ENCODE assay signal across 23 cellular contexts in the genomic region with DNA sequence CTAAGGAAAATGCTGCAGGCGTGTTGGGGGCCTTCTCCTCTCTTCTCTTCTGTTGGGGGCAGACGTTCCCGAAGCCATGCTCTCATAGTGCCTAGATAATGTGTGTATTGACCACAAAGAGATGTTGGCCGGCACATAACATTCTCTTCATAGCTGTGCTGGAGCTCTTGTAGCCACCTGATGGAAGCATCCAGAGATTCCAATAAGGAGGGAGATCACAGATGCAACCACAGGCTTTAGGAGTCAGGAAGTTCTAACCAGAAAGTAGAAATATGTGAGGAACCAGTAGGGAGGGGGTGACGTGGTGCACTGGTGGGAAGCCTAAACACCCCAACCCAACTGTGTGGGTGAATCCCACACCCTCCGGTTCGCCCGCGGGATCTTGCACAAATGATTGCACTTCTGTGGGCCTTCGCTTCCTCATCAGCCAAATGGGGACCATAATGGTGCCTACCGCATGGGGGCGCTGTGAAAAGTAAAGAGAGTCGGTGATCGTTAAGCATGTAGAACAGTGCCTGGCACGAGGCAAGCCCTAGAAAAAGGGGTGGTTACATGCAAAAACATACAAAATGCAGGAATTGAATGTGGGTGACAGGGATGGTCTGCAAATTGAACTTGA.
DNase-seq lines count a peak whose midpoint lies in the region; ATAC-seq and TF ChIP-seq lines count a peak whose summit lies in the region.
"Had no signal": no experiment of that assay in that cellular context is flagged by ENCODE, and none has a peak within 500 bp of the region (broad histone marks: within the 10 kb centered on the region; RNA-seq: fewer than 3 reads in every experiment).

No MANE protein-coding gene starts in this region.

- H2AFZ ChIP-seq in GM23338: no peak overlapping the region

- no peaks in the 10 kb centered on the region for H3K36me3 ChIP-seq in GM23338 (ENCODE audit: insufficient read depth)
- no peaks in the 10 kb centered on the region for H3K36me3 ChIP-seq in WERI-Rb-1
- no peaks in the 10 kb centered on the region for H3K36me3 ChIP-seq in uterus
- H3K36me3 ChIP-seq: suprapubic skin had no signal

- H3K9me3 ChIP-seq in WERI-Rb-1 (ENCODE audit: severe bottlenecking) (no peaks in the 10 kb centered on the region), uterus (no peaks in the 10 kb centered on the region)
- H3K9me3 ChIP-seq: heart right ventricle, suprapubic skin, vagina had no signal

- peaks cover 5% of the 10 kb centered on the region; the same call in 1 of the 2 replicates for H3K9me2 ChIP-seq in GM23338 (ENCODE audit: insufficient read depth)

- no peaks in the 10 kb centered on the region for H4K20me1 ChIP-seq in GM23338 (replicated peaks; ENCODE audit: insufficient read depth)

- H3K4me3 Mint-ChIP-seq in CD14-positive monocyte (no peak overlapping the region), GM23338 (no peak overlapping the region)
- H3K4me3 Mint-ChIP-seq in activated naive CD8-positive, alpha-beta T cell treated with anti-CD3 and anti-CD28 coated beads, Interleukin-2, amount 50 U/mL, for 24 hours: no peak overlapping the region
- H3K4me3 Mint-ChIP-seq: CD4-positive, alpha-beta memory T cell; immature natural killer cell; natural killer cell treated with Interleukin-12 subunit alpha and Interleukin-12 subunit beta and Interleukin-15 and Interleukin-18, amount 100 ng/mL, for 72 hours had no signal

- no peaks in the 10 kb centered on the region for H3K4me1 ChIP-seq in GM23338 (ENCODE audit: insufficient read depth)
- H3K4me1 ChIP-seq in uterus: no peaks in the 10 kb centered on the region
- H3K4me1 ChIP-seq: suprapubic skin had no signal

- H3K79me2 ChIP-seq in GM23338 (replicated peaks; ENCODE audit: insufficient read depth): no peaks in the 10 kb centered on the region

- H3K27me3 Mint-ChIP-seq in CD14-positive monocyte (ENCODE audit: low read depth in 3 of 3) (peaks cover 3 to 6% (median 4%) of the 10 kb centered on the region in 3 donors), GM23338 (ENCODE audit: insufficient read depth, low read depth, poor library complexity) (peaks cover 3% of the 10 kb centered on the region)
- H3K27me3 Mint-ChIP-seq in activated naive CD8-positive, alpha-beta T cell treated with anti-CD3 and anti-CD28 coated beads, Interleukin-2, amount 50 U/mL, for 24 hours: peaks cover 4% of the 10 kb centered on the region

- H3K27ac ChIP-seq in GM23338 (ENCODE audit: low read depth) (no peak overlapping the region), WERI-Rb-1 (no peak overlapping the region), uterus (no peak overlapping the region)
- H3K27ac ChIP-seq: heart right ventricle, suprapubic skin, vagina had no signal

- no peak for TF ChIP-seq POLR2A in uterus (IDR thresholded peaks at IDR 0.05)

- H3K4me3 ChIP-seq in GM23338 (no peak overlapping the region), WERI-Rb-1 (ENCODE audit: low read depth, low read length) (no peak overlapping the region), uterus (no peak overlapping the region)
- H3K4me3 ChIP-seq: cardiac muscle cell, GM12878, heart right ventricle, suprapubic skin, vagina had no signal

- H3K27ac Mint-ChIP-seq in CD14-positive monocyte (peak overlapping the region in 1 of 7 donors; percentile 27), GM23338 (no peak overlapping the region)
- no peak overlapping the region for H3K27ac Mint-ChIP-seq in activated naive CD8-positive, alpha-beta T cell treated with anti-CD3 and anti-CD28 coated beads, Interleukin-2, amount 50 U/mL, for 24 hours
- H3K27ac Mint-ChIP-seq: CD4-positive, alpha-beta memory T cell; immature natural killer cell; natural killer cell treated with Interleukin-12 subunit alpha and Interleukin-12 subunit beta and Interleukin-15 and Interleukin-18, amount 100 ng/mL, for 72 hours had no signal

- intact Hi-C loops in CD14-positive monocyte (cut with micrococcal nuclease) (no loop called here), uterus (cut with DNase I; ENCODE audit: low total_unique reads) (no loop called here)

- DNase-seq in CD14-positive monocyte (ENCODE audit: low spot score): no peak
- DNase-seq in GM23338 (ENCODE audit: low spot score): peak; percentile 61
- no peak for DNase-seq in WERI-Rb-1
- DNase-seq in myocyte (ENCODE audit: low read depth): peak; percentile 20
- no peak for DNase-seq in activated naive CD8-positive, alpha-beta T cell treated with anti-CD3 and anti-CD28 coated beads, Interleukin-2, amount 50 U/mL, for 24 hours
- no peak for DNase-seq in mucosa of gallbladder (ENCODE audit: low spot score)
- no peak for DNase-seq in uterus
- DNase-seq in effector CD4-positive, alpha-beta T cell: no peak
- DNase-seq: activated T-cell treated with anti-CD3 and anti-CD28 coated beads, Interleukin-2, amount 50 U/mL, for 1 hour; amniotic stem cell; CD4-positive, alpha-beta memory T cell; DMS 273 treated with DMSO at 0.1 percent for 48 hours; heart right ventricle; immature natural killer cell; NCI-H2081 treated with DMSO at 0.1 percent for 48 hours; NCI-H524 had no signal

- H3F3A ChIP-seq in GM23338 (replicated peaks; ENCODE audit: low read depth): no peaks in the 10 kb centered on the region

- H3K4me1 Mint-ChIP-seq in CD14-positive monocyte: peaks cover 3% of the 10 kb centered on the region
- peaks cover 11% of the 10 kb centered on the region for H3K4me1 Mint-ChIP-seq in GM23338
- H3K4me1 Mint-ChIP-seq in activated naive CD8-positive, alpha-beta T cell treated with anti-CD3 and anti-CD28 coated beads, Interleukin-2, amount 50 U/mL, for 24 hours: no peaks in the 10 kb centered on the region
- H3K4me1 Mint-ChIP-seq: CD4-positive, alpha-beta memory T cell; immature natural killer cell had no signal

- no peaks in the 10 kb centered on the region for H3K36me3 Mint-ChIP-seq in CD14-positive monocyte
- no peaks in the 10 kb centered on the region for H3K36me3 Mint-ChIP-seq in GM23338 (ENCODE audit: low read depth)
- no peaks in the 10 kb centered on the region for H3K36me3 Mint-ChIP-seq in activated naive CD8-positive, alpha-beta T cell treated with anti-CD3 and anti-CD28 coated beads, Interleukin-2, amount 50 U/mL, for 24 hours (ENCODE audit: low read depth)
- H3K36me3 Mint-ChIP-seq: CD4-positive, alpha-beta memory T cell; immature natural killer cell; natural killer cell treated with Interleukin-12 subunit alpha and Interleukin-12 subunit beta and Interleukin-15 and Interleukin-18, amount 100 ng/mL, for 72 hours had no signal

- no peaks in the 10 kb centered on the region for H3K9me3 Mint-ChIP-seq in CD14-positive monocyte
- no peaks in the 10 kb centered on the region for H3K9me3 Mint-ChIP-seq in GM23338
- no peaks in the 10 kb centered on the region for H3K9me3 Mint-ChIP-seq in activated naive CD8-positive, alpha-beta T cell treated with anti-CD3 and anti-CD28 coated beads, Interleukin-2, amount 50 U/mL, for 24 hours
- H3K9me3 Mint-ChIP-seq: natural killer cell treated with Interleukin-12 subunit alpha and Interleukin-12 subunit beta and Interleukin-15 and Interleukin-18, amount 100 ng/mL, for 72 hours had no signal

- no peak for ATAC-seq in GM23338
- ATAC-seq in activated naive CD8-positive, alpha-beta T cell treated with anti-CD3 and anti-CD28 coated beads, Interleukin-2, amount 50 U/mL, for 24 hours: no peak
- ATAC-seq: activated CD4-positive, CD25-positive, alpha-beta regulatory T cell treated with anti-CD3 and anti-CD28 coated beads, Interleukin-2, amount 50 U/mL, for 24 hours; GM12878; heart right ventricle; left lobe of liver; natural killer cell treated with Interleukin-12 subunit alpha and Interleukin-12 subunit beta and Interleukin-15 and Interleukin-18, amount 100 ng/mL, for 72 hours had no signal

- H3K27me3 ChIP-seq in GM23338 (ENCODE audit: insufficient read depth): no peaks in the 10 kb centered on the region
- H3K27me3 ChIP-seq in WERI-Rb-1 (ENCODE audit: insufficient read depth, low read depth, severe bottlenecking): no peaks in the 10 kb centered on the region
- no peaks in the 10 kb centered on the region for H3K27me3 ChIP-seq in uterus
- H3K27me3 ChIP-seq: cardiac muscle cell, heart right ventricle, suprapubic skin, vagina had no signal

- TF ChIP-seq CTCF in CD14-positive monocyte (IDR thresholded peaks at IDR 0.05) (peak; percentile 15), GM23338 (conservative IDR thresholded peaks at IDR 0.05; ENCODE audit: low read depth in 2 of 2) (peak; percentile 70 to 71), WERI-Rb-1 (IDR thresholded peaks at IDR 0.05; ENCODE audit: low read depth, low read length) (0 out of 2 replicates have a peak, but pooled peaks have one; percentile 2), uterus (IDR thresholded peaks at IDR 0.05) (no peak)

- H3K4me2 ChIP-seq in GM23338: no peak overlapping the region

TF ChIP-seq in GM23338, 12 proteins besides CTCF, POLR2A, EP300 and RAD21:
- TF ChIP-seq STAT1 (IDR thresholded peaks at IDR 0.05; ENCODE audit: unreplicated experiment) (no peak), NANOG (IDR thresholded peaks at IDR 0.05; ENCODE audit: borderline replicate concordance) (no peak)
- TF ChIP-seq, protein P1, sequence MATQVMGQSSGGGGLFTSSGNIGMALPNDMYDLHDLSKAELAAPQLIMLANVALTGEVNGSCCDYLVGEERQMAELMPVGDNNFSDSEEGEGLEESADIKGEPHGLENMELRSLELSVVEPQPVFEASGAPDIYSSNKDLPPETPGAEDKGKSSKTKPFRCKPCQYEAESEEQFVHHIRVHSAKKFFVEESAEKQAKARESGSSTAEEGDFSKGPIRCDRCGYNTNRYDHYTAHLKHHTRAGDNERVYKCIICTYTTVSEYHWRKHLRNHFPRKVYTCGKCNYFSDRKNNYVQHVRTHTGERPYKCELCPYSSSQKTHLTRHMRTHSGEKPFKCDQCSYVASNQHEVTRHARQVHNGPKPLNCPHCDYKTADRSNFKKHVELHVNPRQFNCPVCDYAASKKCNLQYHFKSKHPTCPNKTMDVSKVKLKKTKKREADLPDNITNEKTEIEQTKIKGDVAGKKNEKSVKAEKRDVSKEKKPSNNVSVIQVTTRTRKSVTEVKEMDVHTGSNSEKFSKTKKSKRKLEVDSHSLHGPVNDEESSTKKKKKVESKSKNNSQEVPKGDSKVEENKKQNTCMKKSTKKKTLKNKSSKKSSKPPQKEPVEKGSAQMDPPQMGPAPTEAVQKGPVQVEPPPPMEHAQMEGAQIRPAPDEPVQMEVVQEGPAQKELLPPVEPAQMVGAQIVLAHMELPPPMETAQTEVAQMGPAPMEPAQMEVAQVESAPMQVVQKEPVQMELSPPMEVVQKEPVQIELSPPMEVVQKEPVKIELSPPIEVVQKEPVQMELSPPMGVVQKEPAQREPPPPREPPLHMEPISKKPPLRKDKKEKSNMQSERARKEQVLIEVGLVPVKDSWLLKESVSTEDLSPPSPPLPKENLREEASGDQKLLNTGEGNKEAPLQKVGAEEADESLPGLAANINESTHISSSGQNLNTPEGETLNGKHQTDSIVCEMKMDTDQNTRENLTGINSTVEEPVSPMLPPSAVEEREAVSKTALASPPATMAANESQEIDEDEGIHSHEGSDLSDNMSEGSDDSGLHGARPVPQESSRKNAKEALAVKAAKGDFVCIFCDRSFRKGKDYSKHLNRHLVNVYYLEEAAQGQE (IDR thresholded peaks at IDR 0.05; ENCODE audit: unreplicated experiment): no peak

Comparison
In these comparisons a context has a peak if more than half of its experiments do, and no peak if none do; other contexts are left out.
1. DNase-seq: peak in GM23338 (single experiment) and myocyte (single experiment); none in CD14-positive monocyte (single experiment), WERI-Rb-1 (single experiment), activated naive CD8-positive, alpha-beta T cell treated with anti-CD3 and anti-CD28 coated beads, Interleukin-2, amount 50 U/mL, for 24 hours (single experiment), mucosa of gallbladder (single experiment), uterus (0 of 2) and effector CD4-positive, alpha-beta T cell (single experiment).
2. CTCF ChIP-seq: peak in CD14-positive monocyte (single experiment), GM23338 (2 of 2) and WERI-Rb-1 (single experiment); none in uterus (0 of 4).